In genomic region chr7:111112439-111112838, GRCh38 we compare ENCODE assay signal across 22 cellular contexts. TPM values are rescaled to one million over a fixed set of nuclear protein-coding genes. Genes with fewer than 3 reads are reported as not detected.
DNase-seq lines count a peak whose midpoint lies in the region; ATAC-seq and TF ChIP-seq lines count a peak whose summit lies in the region.
"Had no signal": no experiment of that assay in that cellular context is flagged by ENCODE, and none has a peak within 500 bp of the region (broad histone marks: within the 10 kb centered on the region; RNA-seq: fewer than 3 reads in every experiment).

No MANE protein-coding gene starts in this region.

- no peak overlapping the region for H3K4me3 Mint-ChIP-seq in activated naive CD4-positive, alpha-beta T cell treated with anti-CD3 and anti-CD28 coated beads for 36 hours
- H3K4me3 Mint-ChIP-seq in activated naive CD8-positive, alpha-beta T cell treated with anti-CD3 and anti-CD28 coated beads for 36 hours = no peak overlapping the region
- no peak overlapping the region for H3K4me3 Mint-ChIP-seq in osteocyte (ENCODE audit: unreplicated experiment)
- H3K4me3 Mint-ChIP-seq: activated naive CD4-positive, alpha-beta T cell treated with anti-CD3 and anti-CD28 coated beads, Interleukin-2, amount 10 ng/mL, durations not matched to agents 7 days and 5 days; CD14-positive monocyte; IgD-negative memory B cell; stimulated activated naive B cell treated with anti-CD40 and anti-IgM and Interleukin-4, amounts not matched to agents 10 μg/mL and 1 μg/mL and 100 μg/mL, for 72 hours had no signal

- H3K27ac Mint-ChIP-seq in activated naive CD4-positive, alpha-beta T cell treated with anti-CD3 and anti-CD28 coated beads for 36 hours = peak overlapping the region; percentile 53
- H3K27ac Mint-ChIP-seq in activated naive CD8-positive, alpha-beta T cell treated with anti-CD3 and anti-CD28 coated beads for 36 hours = peak overlapping the region; percentile 60
- peak overlapping the region; percentile 66 for H3K27ac Mint-ChIP-seq in osteocyte (ENCODE audit: unreplicated experiment)
- H3K27ac Mint-ChIP-seq: CD14-positive monocyte; IgD-negative memory B cell; stimulated activated naive B cell treated with anti-CD40 and anti-IgM and Interleukin-4, amounts not matched to agents 10 μg/mL and 1 μg/mL and 100 μg/mL, for 72 hours had no signal

- H3K36me3 Mint-ChIP-seq in activated naive CD4-positive, alpha-beta T cell treated with anti-CD3 and anti-CD28 coated beads for 36 hours (ENCODE audit: low read depth) = peaks cover 23% of the 10 kb centered on the region
- peaks cover 71% of the 10 kb centered on the region for H3K36me3 Mint-ChIP-seq in activated naive CD8-positive, alpha-beta T cell treated with anti-CD3 and anti-CD28 coated beads for 36 hours
- no peaks in the 10 kb centered on the region for H3K36me3 Mint-ChIP-seq in osteocyte (ENCODE audit: unreplicated experiment)
- H3K36me3 Mint-ChIP-seq: CD14-positive monocyte, IgD-negative memory B cell had no signal

- intact Hi-C loops in activated naive CD4-positive, alpha-beta T cell treated with anti-CD3 and anti-CD28 coated beads for 36 hours (cut with micrococcal nuclease) = no loop called here

- no peak for ATAC-seq in HG03460 (IDR thresholded peaks at IDR 0.05; ENCODE audit: unreplicated experiment)
- ATAC-seq in GM19328 (IDR thresholded peaks at IDR 0.05; ENCODE audit: unreplicated experiment) = no peak
- ATAC-seq: foreskin keratinocyte; stimulated activated naive B cell treated with anti-CD40 and anti-IgM and Interleukin-4, amounts not matched to agents 10 μg/mL and 1 μg/mL and 100 μg/mL, for 72 hours had no signal

- peaks cover 1% of the 10 kb centered on the region for H3K9me3 Mint-ChIP-seq in activated naive CD4-positive, alpha-beta T cell treated with anti-CD3 and anti-CD28 coated beads for 36 hours
- H3K9me3 Mint-ChIP-seq in activated naive CD8-positive, alpha-beta T cell treated with anti-CD3 and anti-CD28 coated beads for 36 hours = peaks cover 6% of the 10 kb centered on the region
- H3K9me3 Mint-ChIP-seq in osteocyte (ENCODE audit: unreplicated experiment) = no peaks in the 10 kb centered on the region
- H3K9me3 Mint-ChIP-seq: activated naive CD4-positive, alpha-beta T cell treated with anti-CD3 and anti-CD28 coated beads, Interleukin-2, amount 10 ng/mL, durations not matched to agents 7 days and 5 days; stimulated activated naive B cell treated with anti-CD40 and anti-IgM and Interleukin-4, amounts not matched to agents 10 μg/mL and 1 μg/mL and 100 μg/mL, for 72 hours had no signal

- H3K27me3 Mint-ChIP-seq in activated naive CD4-positive, alpha-beta T cell treated with anti-CD3 and anti-CD28 coated beads for 36 hours (ENCODE audit: low read depth) = no peaks in the 10 kb centered on the region
- no peaks in the 10 kb centered on the region for H3K27me3 Mint-ChIP-seq in activated naive CD8-positive, alpha-beta T cell treated with anti-CD3 and anti-CD28 coated beads for 36 hours
- H3K27me3 Mint-ChIP-seq in osteocyte (ENCODE audit: unreplicated experiment) = no peaks in the 10 kb centered on the region
- H3K27me3 Mint-ChIP-seq: activated naive CD4-positive, alpha-beta T cell treated with anti-CD3 and anti-CD28 coated beads, Interleukin-2, amount 10 ng/mL, durations not matched to agents 7 days and 5 days; IgD-negative memory B cell; stimulated activated naive B cell treated with anti-CD40 and anti-IgM and Interleukin-4, amounts not matched to agents 10 μg/mL and 1 μg/mL and 100 μg/mL, for 72 hours had no signal

- no peak for DNase-seq in activated naive CD4-positive, alpha-beta T cell treated with anti-CD3 and anti-CD28 coated beads for 36 hours
- DNase-seq in activated naive CD4-positive, alpha-beta T cell treated with anti-CD3 and anti-CD28 coated beads, Interleukin-2, amount 50 U/mL, for 16 hours = no peak
- no peak for DNase-seq in activated naive CD8-positive, alpha-beta T cell treated with anti-CD3 and anti-CD28 coated beads for 36 hours
- DNase-seq in fibroblast of peridontal ligament (ENCODE audit: extremely low read depth) = peak; percentile 58
- DNase-seq in osteocyte (ENCODE audit: extremely low spot score, unreplicated experiment) = no peak
- DNase-seq in NCI-H2081 treated with DMSO at 0.1 percent for 48 hours (lab: John Stamatoyannopoulos, UW) = no peak
- DNase-seq: ACHN; activated CD8-positive, alpha-beta memory T cell treated with anti-CD3 and anti-CD28 coated beads, Interleukin-2, amount 50 U/mL, for 48 hours; activated naive CD4-positive, alpha-beta T cell treated with anti-CD3 and anti-CD28 coated beads, Interleukin-2, amount 10 ng/mL, durations not matched to agents 7 days and 5 days; DMS 273 treated with DMSO at 0.1 percent for 48 hours; dorsolateral prefrontal cortex; foreskin keratinocyte; hippocampal formation; MM.1S; sigmoid colon; stimulated activated naive B cell treated with anti-CD40 and anti-IgM and Interleukin-4, amounts not matched to agents 10 μg/mL and 1 μg/mL and 100 μg/mL, for 72 hours; SW 1271; thyroid gland had no signal

- H3K4me1 Mint-ChIP-seq in activated naive CD4-positive, alpha-beta T cell treated with anti-CD3 and anti-CD28 coated beads for 36 hours (ENCODE audit: low read depth) = peaks cover 47% of the 10 kb centered on the region
- H3K4me1 Mint-ChIP-seq in activated naive CD8-positive, alpha-beta T cell treated with anti-CD3 and anti-CD28 coated beads for 36 hours = peaks cover 51% of the 10 kb centered on the region
- peaks cover 24% of the 10 kb centered on the region for H3K4me1 Mint-ChIP-seq in osteocyte (ENCODE audit: unreplicated experiment)
- H3K4me1 Mint-ChIP-seq: CD14-positive monocyte, IgD-negative memory B cell had no signal

- CTCF ChIA-PET in activated naive CD4-positive, alpha-beta T cell treated with anti-CD3 and anti-CD28 coated beads for 36 hours (lab: Charles Lee) = interaction anchor here (1.6 to 1.7 kb wide), 2 partner anchors 13 to 26 kb away, joined by 7 to 9 read pairs; no protein-coding TSS in a partner anchor

- no peak for TF ChIP-seq CTCF in osteocyte (IDR thresholded peaks at IDR 0.05)

RNA-seq across cellular contexts. Expression of gene LRRN3, which starts 21.5 kb away (rescaled TPM):
- total RNA-seq in activated naive CD4-positive, alpha-beta T cell treated with anti-CD3 and anti-CD28 coated beads for 36 hours = 1 to 10 TPM; 5.4 to 5.8 TPM
- total RNA-seq in activated naive CD8-positive, alpha-beta T cell treated with anti-CD3 and anti-CD28 coated beads for 36 hours = 10 to 100 TPM; 89.3 to 93.6 TPM
- total RNA-seq in osteocyte = 0.55 and 0.56 TPM in 2 replicates
- total RNA-seq: foreskin keratinocyte had no signal

Comparison
In these comparisons a context has a peak if more than half of its experiments do, and no peak if none do; other contexts are left out.
1. RNA of gene LRRN3, which starts 21.5 kb away (total RNA-seq): 89.3 to 93.6 TPM in activated naive CD8-positive, alpha-beta T cell treated with anti-CD3 and anti-CD28 coated beads for 36 hours; 5.4 to 5.8 TPM in activated naive CD4-positive, alpha-beta T cell treated with anti-CD3 and anti-CD28 coated beads for 36 hours and 0.55 to 0.56 TPM in osteocyte; every median in the first group is over 10 times any median in the second.
2. Peak in every context shown above with its lines, with median percentiles within 50 percentile points of each other: H3K27ac Mint-ChIP-seq.